1 cellular context compared by ENCODE assay signal in genomic region chr7:128463345-128463744, GRCh38.
TF ChIP-seq lines count a peak whose summit lies in the region.

No MANE protein-coding gene starts in this region.

TF ChIP-seq in HepG2, 621 proteins besides CTCF, POLR2A, EP300 and RAD21:
- TF ChIP-seq HDAC1 (CRISPR knock-in tag; IDR thresholded peaks at IDR 0.05) (0 out of 2 replicates have a peak, but pooled peaks have one; percentile 5), TBX2 (CRISPR knock-in tag; IDR thresholded peaks at IDR 0.05; ENCODE audit: borderline replicate concordance) (0 out of 2 replicates have a peak, but pooled peaks have one; percentile 20), ZMYM4 (CRISPR knock-in tag; IDR thresholded peaks at IDR 0.05) (0 out of 2 replicates have a peak, but pooled peaks have one; percentile 9)
TF ChIP-seq in HepG2: peak in this region for 3; not testable (repeated sequence) for 618.
